In the genomic region with DNA sequence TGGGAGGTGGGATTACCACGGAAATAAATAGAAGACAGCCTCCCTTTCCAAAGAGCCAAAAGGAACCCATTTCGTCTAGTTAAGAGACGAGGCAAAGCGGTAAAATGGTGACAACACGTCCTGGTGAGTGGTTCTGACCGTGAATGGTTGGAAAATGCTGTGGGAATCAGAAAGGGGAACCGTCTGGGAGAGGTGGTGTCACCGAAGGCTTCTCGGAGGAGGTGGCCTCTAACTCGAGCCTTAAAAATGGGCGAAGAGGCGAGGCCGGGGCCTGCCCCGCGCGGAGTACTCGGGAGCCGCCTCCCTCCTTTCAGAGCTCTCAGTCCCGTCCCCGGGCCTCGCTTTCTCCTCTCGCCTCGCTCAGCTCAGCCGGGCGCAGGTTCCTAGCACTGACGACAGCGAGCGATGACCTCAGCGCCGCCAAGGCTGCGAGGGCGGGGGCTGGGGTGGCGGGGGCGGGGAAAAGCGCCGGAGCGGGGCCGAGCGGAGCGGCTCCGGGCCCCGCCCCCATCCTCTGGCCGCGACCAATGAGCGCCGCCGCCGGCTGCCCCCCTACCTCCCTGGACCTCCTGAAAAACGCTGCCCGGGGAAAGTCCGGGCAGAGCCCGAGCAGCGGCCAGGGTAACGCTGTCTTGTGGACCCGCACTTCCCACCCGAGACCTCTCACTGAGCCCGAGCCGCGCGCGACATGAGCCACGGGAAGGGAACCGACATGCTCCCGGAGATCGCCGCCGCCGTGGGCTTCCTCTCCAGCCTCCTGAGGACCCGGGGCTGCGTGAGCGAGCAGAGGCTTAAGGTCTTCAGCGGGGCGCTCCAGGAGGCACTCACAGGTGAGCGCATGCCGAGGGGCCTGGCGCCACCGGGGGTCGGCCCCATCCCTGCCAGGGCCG, we compare ENCODE assay signal across 8 cellular contexts. TPM values are rescaled to one million over a fixed set of nuclear protein-coding genes. Genes with fewer than 3 reads are reported as not detected.
DNase-seq lines count a peak whose midpoint lies in the region; ATAC-seq and TF ChIP-seq lines count a peak whose summit lies in the region.

A gene with protein sequence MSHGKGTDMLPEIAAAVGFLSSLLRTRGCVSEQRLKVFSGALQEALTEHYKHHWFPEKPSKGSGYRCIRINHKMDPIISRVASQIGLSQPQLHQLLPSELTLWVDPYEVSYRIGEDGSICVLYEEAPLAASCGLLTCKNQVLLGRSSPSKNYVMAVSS (plus strand): TSS at position 601 of the 890 bp plus-strand sequence. CDS start 88 bp downstream, at position 689.

- DNase-seq in AML-193 (lab: John Stamatoyannopoulos, UW), result peak; percentile 72 to 78
- DNase-seq in GM19238 (ENCODE audit: insufficient read length, low spot score), result peak; percentile 86
- peak; percentile 93 for DNase-seq in NCI-H510A (lab: John Stamatoyannopoulos, UW)
- peak; percentile 96 for DNase-seq in activated CD4-positive, alpha-beta T cell treated with anti-CD3 and anti-CD28 coated beads for 36 hours
- no peak for DNase-seq in chondrocyte (ENCODE audit: low spot score)
- peak; percentile 52 for DNase-seq in kidney epithelial cell (ENCODE audit: low read depth)
- peak; percentile 88 to 89 for DNase-seq in stimulated activated CD4-positive, alpha-beta T cell treated with anti-CD3 and anti-CD28 coated beads, Interleukin-15, amount 100 ng/mL, for 48 hours (ENCODE audit: low read depth in 2 of 2)

- ATAC-seq in HG03439 (IDR thresholded peaks at IDR 0.05; ENCODE audit: unreplicated experiment), result peak; percentile 66
- peak; percentile 88 for ATAC-seq in activated CD4-positive, alpha-beta T cell treated with anti-CD3 and anti-CD28 coated beads for 36 hours

- H3K4me1 Mint-ChIP-seq in activated CD4-positive, alpha-beta T cell treated with anti-CD3 and anti-CD28 coated beads for 36 hours, result peaks cover 54% of the 10 kb centered on the region
- H3K4me1 Mint-ChIP-seq in chondrocyte (ENCODE audit: low read depth), result peaks cover 46% of the 10 kb centered on the region

- peaks cover 47% of the 10 kb centered on the region for H3K36me3 Mint-ChIP-seq in activated CD4-positive, alpha-beta T cell treated with anti-CD3 and anti-CD28 coated beads for 36 hours (ENCODE audit: low read depth)
- H3K36me3 Mint-ChIP-seq in chondrocyte (ENCODE audit: low read depth), result peaks cover 22% of the 10 kb centered on the region

- CTCF ChIA-PET in activated CD4-positive, alpha-beta T cell treated with anti-CD3 and anti-CD28 coated beads for 36 hours (lab: Charles Lee), result interaction anchor here (0.6 to 3.4 kb wide), 6 partner anchors 11 to 33 kb away, joined by 3 to 33 read pairs (median 4); no protein-coding TSS in a partner anchor

- H3K4me3 ChIP-seq in kidney epithelial cell (ENCODE audit: low read depth, low read length), result peak within 1 kb of the TSS; percentile 94

- peak within 1 kb of the TSS; percentile 97 for H3K27ac Mint-ChIP-seq in activated CD4-positive, alpha-beta T cell treated with anti-CD3 and anti-CD28 coated beads for 36 hours
- peak within 1 kb of the TSS; percentile 95 for H3K27ac Mint-ChIP-seq in chondrocyte (ENCODE audit: unreplicated experiment)

- POLR2A ChIA-PET in activated CD4-positive, alpha-beta T cell treated with anti-CD3 and anti-CD28 coated beads for 36 hours (lab: Charles Lee), result interaction anchor here (0.6 to 7.3 kb wide), 10 partner anchors 8 to 298 kb away, joined by 3 to 207 read pairs (median 7); a partner anchor contains a TSS

- peaks cover 2% of the 10 kb centered on the region for H3K27me3 ChIP-seq in kidney epithelial cell (ENCODE audit: control insufficient read depth, insufficient read depth, low read length)

- TF ChIP-seq CTCF in chondrocyte (IDR thresholded peaks at IDR 0.05), result no peak
- TF ChIP-seq CTCF in kidney epithelial cell (IDR thresholded peaks at IDR 0.05; ENCODE audit: insufficient read depth, low read length, poor library complexity, severe bottlenecking), result no peak

- peak within 1 kb of the TSS; percentile 98 for H3K4me3 Mint-ChIP-seq in activated CD4-positive, alpha-beta T cell treated with anti-CD3 and anti-CD28 coated beads for 36 hours
- peak within 1 kb of the TSS; percentile 91 for H3K4me3 Mint-ChIP-seq in chondrocyte (ENCODE audit: unreplicated experiment)

- no peaks in the 10 kb centered on the region for H3K9me3 Mint-ChIP-seq in activated CD4-positive, alpha-beta T cell treated with anti-CD3 and anti-CD28 coated beads for 36 hours (ENCODE audit: low read depth)
- no peaks in the 10 kb centered on the region for H3K9me3 Mint-ChIP-seq in chondrocyte (ENCODE audit: low read depth)

- no peaks in the 10 kb centered on the region for H3K27me3 Mint-ChIP-seq in activated CD4-positive, alpha-beta T cell treated with anti-CD3 and anti-CD28 coated beads for 36 hours
- no peaks in the 10 kb centered on the region for H3K27me3 Mint-ChIP-seq in chondrocyte (ENCODE audit: low read depth)

- peaks cover 1% of the 10 kb centered on the region for H3K36me3 ChIP-seq in kidney epithelial cell (ENCODE audit: control insufficient read depth, insufficient read depth, low read length)

- intact Hi-C loops in activated CD4-positive, alpha-beta T cell treated with anti-CD3 and anti-CD28 coated beads for 36 hours (cut with DNase I, micrococcal nuclease), result loop anchor here (1.0 to 5.0 kb wide), 6 partner anchors 15 to 498 kb away; a partner anchor contains a TSS

RNA-seq across cellular contexts. Expression of the gene that starts here (rescaled TPM):
- 100 to 1,000 TPM; 114 to 142 TPM for total RNA-seq in activated CD4-positive, alpha-beta T cell treated with anti-CD3 and anti-CD28 coated beads for 36 hours
- total RNA-seq in chondrocyte (33.2 to 41.3 TPM (median 39.9 TPM) in 3 replicates), kidney epithelial cell (24.1 and 24.3 TPM in 2 replicates)
